ENCODE assay signal across 11 cellular contexts in the genomic region with DNA sequence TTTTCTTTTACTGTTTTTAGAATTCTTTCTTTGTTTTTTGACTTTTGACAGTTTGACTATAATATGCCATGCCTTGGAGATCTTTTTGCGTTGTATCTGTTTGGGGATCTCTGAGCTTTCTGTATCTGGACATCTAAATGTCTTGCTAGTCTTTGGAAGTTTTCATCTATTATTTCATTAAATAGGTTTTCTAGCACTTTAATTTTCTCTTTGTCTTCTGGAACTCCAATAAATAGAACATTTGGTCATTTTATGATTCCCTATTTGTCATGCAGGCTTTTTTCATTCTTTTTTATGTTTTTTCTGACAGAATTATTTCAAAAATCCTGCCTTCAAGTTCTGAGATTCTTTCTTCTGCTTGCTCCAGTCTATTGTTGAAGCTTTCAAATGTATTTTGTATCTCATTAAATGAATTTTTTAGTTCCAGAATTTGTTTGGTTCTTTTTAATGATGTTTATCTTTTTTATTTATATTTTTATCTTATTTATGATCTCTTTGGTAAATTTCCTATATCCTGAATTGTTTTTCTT.
"Had no signal": no experiment of that assay in that cellular context is flagged by ENCODE, and none has a peak within 500 bp of the region (broad histone marks: within the 10 kb centered on the region; RNA-seq: fewer than 3 reads in every experiment).

No MANE protein-coding gene starts in this region.

- H3K4me3 ChIP-seq: GM23338 had no signal

- H3K4me2 ChIP-seq: GM23338, KMS-11 had no signal

- DNase-seq: H9, HCEC 1CT, HFFc6, IMR-90, Karpas-422, KBM-7 had no signal

- H3K4me1 Mint-ChIP-seq: GM23338, H9 had no signal

- H2AFZ ChIP-seq: GM23338 had no signal

- H3K9ac ChIP-seq: KMS-11 had no signal

- H3K27ac Mint-ChIP-seq: GM23338, H9, HFFc6 had no signal

- FAIRE-seq: H1, H54 had no signal

- H3K4me3 Mint-ChIP-seq: GM23338, H9, HFFc6 had no signal

- H3K27ac ChIP-seq: HL-60, KMS-11 had no signal

- ATAC-seq: GM23338 had no signal
